In the genomic region with DNA sequence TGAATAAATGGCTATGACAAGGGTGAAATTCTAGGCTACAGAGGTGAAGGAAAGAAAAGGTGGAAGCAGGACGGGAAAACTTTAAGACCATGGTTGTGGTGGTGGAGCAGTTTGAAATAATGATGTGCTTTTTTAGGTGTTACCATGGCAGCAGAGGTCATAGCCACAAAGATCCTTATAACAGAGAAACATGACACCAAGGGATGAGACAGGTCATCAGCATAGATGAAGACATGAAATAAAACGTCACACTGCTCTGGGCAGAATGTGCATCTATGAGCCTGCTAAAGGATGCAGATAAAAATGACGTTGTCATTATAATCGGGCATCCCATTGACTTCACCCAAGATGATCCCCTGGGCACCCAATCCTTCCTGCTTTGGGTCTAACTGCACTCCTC, we compare ENCODE assay signal across 27 cellular contexts.
"Had no signal": no experiment of that assay in that cellular context is flagged by ENCODE, and none has a peak within 500 bp of the region (broad histone marks: within the 10 kb centered on the region; RNA-seq: fewer than 3 reads in every experiment).

No MANE protein-coding gene starts in this region.

- H3K4me1 ChIP-seq: ascending aorta, breast epithelium, esophagus muscularis mucosa, foreskin keratinocyte, gastrocnemius medialis, heart left ventricle had no signal

- ATAC-seq: activated CD4-positive, alpha-beta T cell treated with anti-CD3 and anti-CD28 coated beads for 36 hours; activated CD8-positive, alpha-beta T cell treated with anti-CD3 and anti-CD28 coated beads, Interleukin-2, amount 10 ng/mL, durations not matched to agents 7 days and 5 days; activated naive CD4-positive, alpha-beta T cell treated with anti-CD3 and anti-CD28 coated beads, Interleukin-2, amount 50 U/mL, for 72 hours; activated T-cell treated with anti-CD3 and anti-CD28 coated beads, Interleukin-2, amount 50 U/mL, for 72 hours; effector memory CD8-positive, alpha-beta T cell; foreskin keratinocyte; gastrocnemius medialis; heart left ventricle had no signal

- H3K36me3 ChIP-seq: ascending aorta, breast epithelium, esophagus muscularis mucosa, gastrocnemius medialis, heart left ventricle had no signal

- DNase-seq: activated CD4-positive, alpha-beta memory T cell treated with anti-CD3 and anti-CD28 coated beads for 36 hours; activated CD4-positive, alpha-beta T cell treated with anti-CD3 and anti-CD28 coated beads for 36 hours; activated CD4-positive, alpha-beta T cell treated with anti-CD3 and anti-CD28 coated beads, Interleukin-2, amount 10 ng/mL, durations not matched to agents 24 days and 14 days; activated CD4-positive, CD25-positive, alpha-beta regulatory T cell; activated CD4-positive, CD25-positive, alpha-beta regulatory T cell treated with anti-CD3 and anti-CD28 coated beads, Interleukin-2, amount 50 U/mL, for 72 hours; activated CD8-positive, alpha-beta memory T cell treated with anti-CD3 and anti-CD28 coated beads, Interleukin-2, amount 50 U/mL, for 48 hours; activated CD8-positive, alpha-beta T cell treated with anti-CD3 and anti-CD28 coated beads, Interleukin-2, amount 10 ng/mL, durations not matched to agents 7 days and 5 days; activated gamma-delta T cell; activated naive CD4-positive, alpha-beta T cell; activated naive CD4-positive, alpha-beta T cell treated with anti-CD3 and anti-CD28 coated beads, Interleukin-2, amount 10 ng/mL, durations not matched to agents 7 days and 5 days; activated naive CD8-positive, alpha-beta T cell treated with anti-CD3 and anti-CD28 coated beads, Interleukin-2, amount 10 ng/mL, durations not matched to agents 7 days and 5 days; activated T-cell treated with anti-CD3 and anti-CD28 coated beads for 4 hours; activated T-cell treated with anti-CD3 and anti-CD28 coated beads, Interleukin-2, amount 50 U/mL, for 24 hours; activated T-cell treated with anti-CD3 and anti-CD28 coated beads, Interleukin-2, amount 50 U/mL, for 72 hours; dorsolateral prefrontal cortex; effector memory CD8-positive, alpha-beta T cell; erythroblast; foreskin keratinocyte; gastrocnemius medialis; glutamatergic neuron; heart left ventricle; T-helper 2 cell had no signal

- H3K9me3 ChIP-seq: ascending aorta, breast epithelium, esophagus muscularis mucosa, gastrocnemius medialis had no signal

- H3K27me3 ChIP-seq: ascending aorta, breast epithelium, esophagus muscularis mucosa, foreskin keratinocyte, gastrocnemius medialis, heart left ventricle had no signal

- H3K4me3 ChIP-seq: ascending aorta, breast epithelium, coronary artery, dorsolateral prefrontal cortex, esophagus muscularis mucosa, gastrocnemius medialis, heart left ventricle had no signal

- H3K27ac ChIP-seq: ascending aorta, breast epithelium, coronary artery, dorsolateral prefrontal cortex, esophagus muscularis mucosa, foreskin keratinocyte, gastrocnemius medialis, heart left ventricle had no signal
